26 cellular contexts compared by ENCODE assay signal in genomic region chrX:115906881-115907280, GRCh38.
"Had no signal": no experiment of that assay in that cellular context is flagged by ENCODE, and none has a peak within 500 bp of the region (broad histone marks: within the 10 kb centered on the region; RNA-seq: fewer than 3 reads in every experiment).

No MANE protein-coding gene starts in this region.

- H3K27me3 ChIP-seq: esophagus muscularis mucosa, foreskin keratinocyte, gastroesophageal sphincter, hepatocyte, ovary, suprapubic skin, vagina had no signal

- H3K4me3 ChIP-seq: coronary artery, esophagus muscularis mucosa, gastroesophageal sphincter, heart left ventricle, hepatocyte, lower lobe of right lung, ovary, psoas muscle, skin epidermis, suprapubic skin, vagina had no signal

- H3K4me1 ChIP-seq: esophagus muscularis mucosa, foreskin keratinocyte, gastroesophageal sphincter, heart left ventricle, lower lobe of right lung, psoas muscle, suprapubic skin, vagina had no signal

- ATAC-seq: foreskin keratinocyte; gastroesophageal sphincter; heart left ventricle; left cardiac atrium; left ventricle myocardium superior; lower lobe of right lung; naive thymus-derived CD8-positive, alpha-beta T cell; psoas muscle; right cardiac atrium; stimulated activated naive B cell treated with anti-CD40 and anti-IgM and Interleukin-4, amounts not matched to agents 10 μg/mL and 1 μg/mL and 100 μg/mL, for 72 hours; stimulated activated naive CD8-positive, alpha-beta T cell treated with anti-CD3 and anti-CD28 coated beads, Interleukin-15, amount 100 ng/mL, for 72 hours had no signal

- H3K36me3 ChIP-seq: esophagus muscularis mucosa, gastroesophageal sphincter, heart left ventricle, lower lobe of right lung, ovary, suprapubic skin, vagina had no signal

- H3K36me3 Mint-ChIP-seq: stimulated activated naive B cell treated with anti-CD40 and anti-IgM and Interleukin-4, amounts not matched to agents 10 μg/mL and 1 μg/mL and 100 μg/mL, for 72 hours had no signal

- H3K27ac Mint-ChIP-seq: naive thymus-derived CD8-positive, alpha-beta T cell; nephron progenitor cell; stimulated activated naive B cell treated with anti-CD40 and anti-IgM and Interleukin-4, amounts not matched to agents 10 μg/mL and 1 μg/mL and 100 μg/mL, for 72 hours; stimulated activated naive CD8-positive, alpha-beta T cell treated with anti-CD3 and anti-CD28 coated beads, Interleukin-15, amount 100 ng/mL, for 72 hours had no signal

- H3K4me3 Mint-ChIP-seq: naive thymus-derived CD8-positive, alpha-beta T cell; nephron progenitor cell; stimulated activated naive B cell treated with anti-CD40 and anti-IgM and Interleukin-4, amounts not matched to agents 10 μg/mL and 1 μg/mL and 100 μg/mL, for 72 hours; stimulated activated naive CD8-positive, alpha-beta T cell treated with anti-CD3 and anti-CD28 coated beads, Interleukin-15, amount 100 ng/mL, for 72 hours had no signal

- H3K4me1 Mint-ChIP-seq: naive thymus-derived CD8-positive, alpha-beta T cell; stimulated activated naive B cell treated with anti-CD40 and anti-IgM and Interleukin-4, amounts not matched to agents 10 μg/mL and 1 μg/mL and 100 μg/mL, for 72 hours; stimulated activated naive CD8-positive, alpha-beta T cell treated with anti-CD3 and anti-CD28 coated beads, Interleukin-15, amount 100 ng/mL, for 72 hours had no signal

- H3K27me3 Mint-ChIP-seq: naive thymus-derived CD8-positive, alpha-beta T cell; stimulated activated naive CD8-positive, alpha-beta T cell treated with anti-CD3 and anti-CD28 coated beads, Interleukin-15, amount 100 ng/mL, for 72 hours had no signal

- DNase-seq: dermis blood vessel endothelial cell; effector memory CD4-positive, alpha-beta T cell; foreskin keratinocyte; heart left ventricle; left cardiac atrium; left ventricle myocardium superior; lower lobe of right lung; naive thymus-derived CD8-positive, alpha-beta T cell; nephron progenitor cell; nucleus accumbens; ovary; posterior cingulate gyrus; psoas muscle; right cardiac atrium; stimulated activated CD4-positive, alpha-beta T cell treated with anti-CD3 and anti-CD28 coated beads, Interleukin-15, amount 100 ng/mL, for 24 hours; stimulated activated CD4-positive, alpha-beta T cell treated with anti-CD3 and anti-CD28 coated beads, Interleukin-2, amount 100 ng/mL, for 48 hours; stimulated activated naive B cell treated with anti-CD40 and anti-IgM and Interleukin-4, amounts not matched to agents 10 μg/mL and 1 μg/mL and 100 μg/mL, for 72 hours; stimulated activated naive CD8-positive, alpha-beta T cell treated with anti-CD3 and anti-CD28 coated beads, Interleukin-15, amount 100 ng/mL, for 72 hours; trophoblast cell had no signal

- H2AFZ ChIP-seq: hepatocyte had no signal

- H3K4me2 ChIP-seq: hepatocyte had no signal

- H3K9me3 ChIP-seq: lower lobe of right lung, ovary, psoas muscle, suprapubic skin, vagina had no signal

- H3K27ac ChIP-seq: coronary artery, esophagus muscularis mucosa, foreskin keratinocyte, gastroesophageal sphincter, heart left ventricle, hepatocyte, lower lobe of right lung, ovary, psoas muscle, skin epidermis, suprapubic skin, vagina had no signal
